ENCODE assay signal across 24 cellular contexts in genomic region chr10:1548596-1548995, GRCh38.
A peak's percentile ranks its signal among the peaks of the same experiment; 100 is the strongest.
DNase-seq lines count a peak whose midpoint lies in the region; ATAC-seq, FAIRE-seq and TF ChIP-seq lines count a peak whose summit lies in the region.
"Had no signal": no experiment of that assay in that cellular context is flagged by ENCODE, and none has a peak within 500 bp of the region (broad histone marks: within the 10 kb centered on the region; RNA-seq: fewer than 3 reads in every experiment).

No MANE protein-coding gene starts in this region.

- H3K23me2 ChIP-seq in H1 (ENCODE audit: low read depth, low read length), result no peaks in the 10 kb centered on the region

- 94% methylated on average over 7 of the region's 7 CpGs; no CpG with 5 or more reads in 1 of the 2 experiments for WGBS in H1 (ENCODE audit: extremely low coverage in 1 of 2, insufficient coverage in 1 of 2, insufficient read length in 1 of 2, insufficient replicate concordance in 2 of 2, low coverage in 1 of 2, low lambda C conversion rate in 2 of 2, missing lambda C conversion rate in 1 of 2), 2 experiments

- H4K20me1 ChIP-seq in H1 (replicated peaks in 1 of 2; ENCODE audit: control insufficient read depth in 1 of 2, insufficient read depth in 2 of 2, low read length in 2 of 2), result no peaks in the 10 kb centered on the region

- H2BK120ac ChIP-seq in H1 (replicated peaks; ENCODE audit: low read depth, low read length), result no peak overlapping the region

- H4K5ac ChIP-seq in H1 (ENCODE audit: insufficient read length, low read depth, low read length), result no peak overlapping the region

- no peak for TF ChIP-seq EP300 in H1 (IDR thresholded peaks at IDR 0.05; ENCODE audit: borderline replicate concordance in 1 of 2, low read depth in 2 of 2, low read length in 2 of 2)

- H3K9me3 ChIP-seq in H1 (ENCODE audit: insufficient read depth in 2 of 2, low read depth in 1 of 2, low read length in 1 of 2), result peaks cover 0 to 8% of the 10 kb centered on the region in 2 experiments; a peak in 2 of 4 replicates
- H3K9me3 ChIP-seq: body of pancreas, esophagus squamous epithelium, right lobe of liver had no signal

- H3K4me3 ChIP-seq in H1 (ENCODE audit: extremely low read depth in 1 of 4, insufficient read depth in 2 of 4, low read depth in 3 of 4, low read length in 4 of 4), result no peak overlapping the region
- H3K4me3 ChIP-seq: body of pancreas, esophagus squamous epithelium, GM23248, right lobe of liver had no signal

- peak overlapping the region; percentile 56 for H3K27ac Mint-ChIP-seq in stimulated activated naive B cell treated with anti-CD40 and anti-IgM and Interleukin-4, amounts not matched to agents 10 μg/mL and 1 μg/mL and 100 μg/mL, for 72 hours
- no peak overlapping the region for H3K27ac Mint-ChIP-seq in Calu3 (ENCODE audit: unreplicated experiment)
- H3K27ac Mint-ChIP-seq: activated CD4-positive, alpha-beta T cell treated with anti-CD3 and anti-CD28 coated beads, Interleukin-2, amount 10 ng/mL, durations not matched to agents 24 days and 14 days; activated naive CD8-positive, alpha-beta T cell treated with anti-CD3 and anti-CD28 coated beads, Interleukin-2, amount 50 U/mL, for 24 hours; activated T-helper 2 cell treated with anti-CD3 and anti-CD28 coated beads, Interferon-gamma antibody, Interleukin-2, Interleukin-4, amounts not matched to agents 10 μg/mL and 5 μg/mL and 100 μg/mL, durations not matched to agents 14 hours and 24 hours and 36 hours; naive thymus-derived CD8-positive, alpha-beta T cell; T-helper 1 cell treated with Interleukin-12 subunit alpha and Interleukin-12 subunit beta and Interleukin-4 antibody, amounts not matched to agents 30 μg/mL and 1 μg/mL, for 36 hours had no signal

- no peak for TF ChIP-seq CTCF in H1 (IDR thresholded peaks at IDR 0.05; ENCODE audit: control extremely low read depth in 1 of 3, insufficient read depth in 1 of 3, low read depth in 1 of 3, low read length in 3 of 3)
- TF ChIP-seq CTCF in Calu3 (IDR thresholded peaks at IDR 0.05; ENCODE audit: unreplicated experiment), result no peak

- no peak overlapping the region for H2BK5ac ChIP-seq in H1 (ENCODE audit: low read depth, low read length)

- H4K91ac ChIP-seq in H1 (replicated peaks; ENCODE audit: insufficient read length, low read length), result no peak overlapping the region

- no TSS peak for BruUV-seq in Calu3 (replicated peaks; lab: Mats Ljungman, UMichigan)

- H3K27me3 ChIP-seq in H1 (replicated peaks in 1 of 4; ENCODE audit: control insufficient read depth in 3 of 4, extremely low read depth in 1 of 4, insufficient read depth in 3 of 4, low read length in 3 of 4), result peaks cover 0 to 2% (median 0%) of the 10 kb centered on the region in 4 experiments; a peak in 1 of 7 replicates
- H3K27me3 ChIP-seq: body of pancreas, esophagus squamous epithelium, right lobe of liver had no signal

- H3K27me3 Mint-ChIP-seq in stimulated activated naive B cell treated with anti-CD40 and anti-IgM and Interleukin-4, amounts not matched to agents 10 μg/mL and 1 μg/mL and 100 μg/mL, for 72 hours, result peaks cover 0 to 11% of the 10 kb centered on the region in 2 donors
- peaks cover 46% of the 10 kb centered on the region for H3K27me3 Mint-ChIP-seq in Calu3 (ENCODE audit: unreplicated experiment)
- H3K27me3 Mint-ChIP-seq: activated CD4-positive, alpha-beta T cell treated with anti-CD3 and anti-CD28 coated beads, Interleukin-2, amount 10 ng/mL, durations not matched to agents 24 days and 14 days had no signal

- TF ChIP-seq POLR2A in H1 (IDR thresholded peaks at IDR 0.05; ENCODE audit: control extremely low read depth in 1 of 2, low read depth in 2 of 2, low read length in 2 of 2), result no peak

- no peaks in the 10 kb centered on the region for H3K36me3 ChIP-seq in H1 (ENCODE audit: control insufficient read depth in 2 of 4, insufficient read depth in 4 of 4, low read length in 3 of 4)
- H3K36me3 ChIP-seq: esophagus squamous epithelium, right lobe of liver had no signal

- no peak overlapping the region for H3K27ac ChIP-seq in H1 (ENCODE audit: low read depth, low read length)
- H3K27ac ChIP-seq: body of pancreas, C4-2B, esophagus squamous epithelium, GM23248, parathyroid adenoma, right lobe of liver had no signal

- no peak for TF ChIP-seq RAD21 in H1 (IDR thresholded peaks at IDR 0.05 in 1 of 2, conservative IDR thresholded peaks at IDR 0.05 in 1 of 2; ENCODE audit: low read depth in 2 of 2, low read length in 2 of 2)

- intact Hi-C loops in cardiac septum (cut with DNase I) (no loop called here), Right ventricle myocardium superior (cut with DNase I) (no loop called here), Calu3 (cut with micrococcal nuclease; ENCODE audit: unreplicated experiment) (no loop called here)

- no peak overlapping the region for H3K56ac ChIP-seq in H1 (replicated peaks; ENCODE audit: insufficient read length, low read depth, low read length)

- DNase-seq in cardiac septum (ENCODE audit: low spot score) (peak; percentile 15), Right ventricle myocardium superior (no peak), H1 (ENCODE audit: low read depth in 1 of 2, low spot score in 2 of 2) (no peak), Calu3 (no peak)
- DNase-seq in stimulated activated naive B cell treated with anti-CD40 and anti-IgM and Interleukin-4, amounts not matched to agents 10 μg/mL and 1 μg/mL and 100 μg/mL, for 72 hours, result no peak
- no peak for DNase-seq in activated CD4-positive, alpha-beta T cell treated with anti-CD3 and anti-CD28 coated beads, Interleukin-2, amount 50 U/mL, for 1 hour
- DNase-seq in stimulated activated CD4-positive, alpha-beta T cell treated with anti-CD3 and anti-CD28 coated beads, Interleukin-15, amount 100 ng/mL, for 24 hours, result no peak
- DNase-seq: activated CD4-positive, alpha-beta T cell treated with anti-CD3 and anti-CD28 coated beads, Interleukin-2, amount 10 ng/mL, durations not matched to agents 24 days and 14 days; activated naive CD8-positive, alpha-beta T cell treated with anti-CD3 and anti-CD28 coated beads, Interleukin-2, amount 50 U/mL, for 24 hours; body of pancreas; DMS153; esophagus squamous epithelium; GM23248; NCI-H69; SIG-M5 had no signal

- POLR2A ChIA-PET in H1 (lab: Charles Lee; ENCODE audit: partially characterized antibody), result no interaction called here

- CTCF ChIA-PET in H1 (lab: Charles Lee; ENCODE audit: partially characterized antibody), result no interaction called here
- CTCF ChIA-PET in Calu3 (lab: Charles Lee), result no interaction called here

- ATAC-seq in Right ventricle myocardium superior (ENCODE audit: poor library complexity), result no peak
- ATAC-seq in HG03159 (IDR thresholded peaks at IDR 0.05; ENCODE audit: unreplicated experiment), result peak; percentile 64
- peak; percentile 72 to 73 for ATAC-seq in stimulated activated naive B cell treated with anti-CD40 and anti-IgM and Interleukin-4, amounts not matched to agents 10 μg/mL and 1 μg/mL and 100 μg/mL, for 72 hours (replicated peaks)
- ATAC-seq: activated naive CD8-positive, alpha-beta T cell treated with anti-CD3 and anti-CD28 coated beads, Interleukin-2, amount 50 U/mL, for 24 hours; body of pancreas; naive thymus-derived CD8-positive, alpha-beta T cell; right lobe of liver had no signal

- no peaks in the 10 kb centered on the region; a peak in 1 of 7 replicates for H3K4me1 ChIP-seq in H1 (replicated peaks in 1 of 4; ENCODE audit: control insufficient read depth in 3 of 4, insufficient read depth in 4 of 4, low read length in 3 of 4)
- H3K4me1 ChIP-seq: body of pancreas, esophagus squamous epithelium, right lobe of liver had no signal

- no peak overlapping the region for H3K14ac ChIP-seq in H1 (ENCODE audit: insufficient read length)

- H3K36me3 Mint-ChIP-seq in stimulated activated naive B cell treated with anti-CD40 and anti-IgM and Interleukin-4, amounts not matched to agents 10 μg/mL and 1 μg/mL and 100 μg/mL, for 72 hours, result peaks cover 3 to 7% of the 10 kb centered on the region in 2 donors
- no peaks in the 10 kb centered on the region for H3K36me3 Mint-ChIP-seq in Calu3 (ENCODE audit: insufficient read depth, unreplicated experiment)
- H3K36me3 Mint-ChIP-seq: naive thymus-derived CD8-positive, alpha-beta T cell had no signal

- no peaks in the 10 kb centered on the region for H3K79me2 ChIP-seq in H1 (ENCODE audit: control insufficient read depth in 1 of 2, insufficient read depth in 2 of 2, low read length in 2 of 2)

- H2AFZ ChIP-seq in H1 (ENCODE audit: low read length), result no peak overlapping the region
- H2AFZ ChIP-seq: GM23248, parathyroid adenoma had no signal

- peaks cover 9 to 10% of the 10 kb centered on the region in 2 donors for H3K4me1 Mint-ChIP-seq in stimulated activated naive B cell treated with anti-CD40 and anti-IgM and Interleukin-4, amounts not matched to agents 10 μg/mL and 1 μg/mL and 100 μg/mL, for 72 hours
- no peaks in the 10 kb centered on the region for H3K4me1 Mint-ChIP-seq in Calu3 (ENCODE audit: low read depth, unreplicated experiment)

- H2BK20ac ChIP-seq in H1 (ENCODE audit: low read length), result no peak overlapping the region

- peak overlapping the region; percentile 20 for H3K4ac ChIP-seq in H1 (replicated peaks; ENCODE audit: insufficient read length, low read depth, low read length)

- no peak for FAIRE-seq in H1 (lab: Jason Lieb, UNC)
- FAIRE-seq: A204.1, colon had no signal

- no peak overlapping the region for H2BK15ac ChIP-seq in H1 (ENCODE audit: low read length)

- peaks cover 8 to 10% of the 10 kb centered on the region in 2 donors for H3K9me3 Mint-ChIP-seq in stimulated activated naive B cell treated with anti-CD40 and anti-IgM and Interleukin-4, amounts not matched to agents 10 μg/mL and 1 μg/mL and 100 μg/mL, for 72 hours
- H3K9me3 Mint-ChIP-seq in Calu3 (ENCODE audit: low read depth, unreplicated experiment), result peaks cover 3% of the 10 kb centered on the region
- H3K9me3 Mint-ChIP-seq: activated CD4-positive, alpha-beta T cell treated with anti-CD3 and anti-CD28 coated beads, Interleukin-2, amount 10 ng/mL, durations not matched to agents 24 days and 14 days; activated T-helper 2 cell treated with anti-CD3 and anti-CD28 coated beads, Interferon-gamma antibody, Interleukin-2, Interleukin-4, amounts not matched to agents 10 μg/mL and 5 μg/mL and 100 μg/mL, durations not matched to agents 14 hours and 24 hours and 36 hours; T-helper 1 cell treated with Interleukin-12 subunit alpha and Interleukin-12 subunit beta and Interleukin-4 antibody, amounts not matched to agents 30 μg/mL and 1 μg/mL, for 36 hours had no signal

- H3K4me3 Mint-ChIP-seq in stimulated activated naive B cell treated with anti-CD40 and anti-IgM and Interleukin-4, amounts not matched to agents 10 μg/mL and 1 μg/mL and 100 μg/mL, for 72 hours, result no peak overlapping the region
- H3K4me3 Mint-ChIP-seq in Calu3 (ENCODE audit: low read depth, unreplicated experiment), result no peak overlapping the region
- H3K4me3 Mint-ChIP-seq: activated CD4-positive, alpha-beta T cell treated with anti-CD3 and anti-CD28 coated beads, Interleukin-2, amount 10 ng/mL, durations not matched to agents 24 days and 14 days; activated naive CD8-positive, alpha-beta T cell treated with anti-CD3 and anti-CD28 coated beads, Interleukin-2, amount 50 U/mL, for 24 hours; naive thymus-derived CD8-positive, alpha-beta T cell; T-helper 1 cell treated with Interleukin-12 subunit alpha and Interleukin-12 subunit beta and Interleukin-4 antibody, amounts not matched to agents 30 μg/mL and 1 μg/mL, for 36 hours had no signal

- no peak overlapping the region for H2BK12ac ChIP-seq in H1 (ENCODE audit: low read depth, low read length)

- H3K4me2 ChIP-seq in H1 (ENCODE audit: insufficient read depth in 1 of 2, low read depth in 2 of 2, low read length in 2 of 2), result no peak overlapping the region

- H3K79me1 ChIP-seq in H1 (ENCODE audit: low read depth, low read length), result no peaks in the 10 kb centered on the region

- H3K9ac ChIP-seq in H1 (replicated peaks in 1 of 4; ENCODE audit: extremely low read depth in 1 of 4, low read depth in 3 of 4, low read length in 3 of 4), result no peak overlapping the region
- H3K9ac ChIP-seq: GM23248, parathyroid adenoma had no signal

- no peak overlapping the region for H2AK5ac ChIP-seq in H1 (ENCODE audit: low read depth, low read length)

- no peak overlapping the region for H3K18ac ChIP-seq in H1 (ENCODE audit: extremely low read depth, low read length)

- H4K8ac ChIP-seq in H1 (ENCODE audit: extremely low read depth, insufficient read depth, low read length), result no peak overlapping the region

- no peak overlapping the region for H3K23ac ChIP-seq in H1 (ENCODE audit: insufficient read length)
